2 cellular contexts compared by ENCODE assay signal in genomic region chr3:133776794-133777438, GRCh38.
A peak's percentile ranks its signal among the peaks of the same experiment; 100 is the strongest.
TF ChIP-seq lines count a peak whose summit lies in the region.

No MANE protein-coding gene starts in this region.

TF ChIP-seq in GM12891, 5 proteins besides CTCF, POLR2A, EP300 and RAD21:
- TF ChIP-seq PAX5 (IDR thresholded peaks at IDR 0.05; ENCODE audit: insufficient read depth, low read length, severe bottlenecking) (no peak), TAF1 (IDR thresholded peaks at IDR 0.05; ENCODE audit: low read depth, low read length) (no peak), POU2F2 (IDR thresholded peaks at IDR 0.05; ENCODE audit: low read depth, low read length) (no peak), POLR2AphosphoS5 (IDR thresholded peaks at IDR 0.05; ENCODE audit: low read depth, low read length) (no peak), SPI1 (IDR thresholded peaks at IDR 0.05; ENCODE audit: low read depth, low read length) (0 out of 2 replicates have a peak, but pooled peaks have one; percentile 13)

TF ChIP-seq in K562, 482 proteins besides CTCF, POLR2A, EP300 and RAD21:
- TF ChIP-seq RFX5 (IDR thresholded peaks at IDR 0.05; ENCODE audit: low read depth, low read length) (no peak), MAFF (IDR thresholded peaks at IDR 0.05; ENCODE audit: low read length) (no peak), XRCC3 (IDR thresholded peaks at IDR 0.05) (no peak), PYGO2 (tag; IDR thresholded peaks at IDR 0.05) (no peak), SPI1 (IDR thresholded peaks at IDR 0.05; ENCODE audit: borderline replicate concordance, low read depth, low read length) (peak; percentile 64; the same call in 1 of the 2 replicates), ZBTB43 (CRISPR knock-in tag; IDR thresholded peaks at IDR 0.05) (no peak), ZFPM2 (CRISPR knock-in tag; IDR thresholded peaks at IDR 0.05) (no peak)
TF ChIP-seq in K562: peak in this region for 1.
